8 cellular contexts compared by ENCODE assay signal in genomic region chr19:40464059-40465024, GRCh38. TPM values are rescaled to one million over a fixed set of nuclear protein-coding genes. Genes with fewer than 3 reads are reported as not detected.
A peak's percentile ranks its signal among the peaks of the same experiment; 100 is the strongest.
DNase-seq lines count a peak whose midpoint lies in the region; ATAC-seq, FAIRE-seq and TF ChIP-seq lines count a peak whose summit lies in the region.

No MANE protein-coding gene starts in this region.

- peaks cover 26% of the 10 kb centered on the region for H3K4me1 Mint-ChIP-seq in activated naive CD4-positive, alpha-beta T cell treated with anti-CD3 and anti-CD28 coated beads for 36 hours (ENCODE audit: low read depth)

- peak overlapping the region; percentile 73 for H3K4me2 ChIP-seq in Loucy (ENCODE audit: low read depth, low read length, poor library complexity, severe bottlenecking)

- no peaks in the 10 kb centered on the region for H3K9me2 ChIP-seq in Loucy (replicated peaks; ENCODE audit: low read depth, low read length)

- no peaks in the 10 kb centered on the region for H3F3A ChIP-seq in Loucy (ENCODE audit: low read depth)

- H3K4me1 ChIP-seq in Loucy (ENCODE audit: insufficient read depth, low read length, poor library complexity, severe bottlenecking) (peaks cover 13% of the 10 kb centered on the region), neutrophil (ENCODE audit: control insufficient read depth in 1 of 2, insufficient read depth in 1 of 2, low read depth in 1 of 2, low read length in 1 of 2) (peaks cover 41 to 45% of the 10 kb centered on the region in 2 experiments)

- H3K27ac Mint-ChIP-seq in activated naive CD4-positive, alpha-beta T cell treated with anti-CD3 and anti-CD28 coated beads for 36 hours, result peak overlapping the region; percentile 50

- DNase-seq in DMS79 (lab: John Stamatoyannopoulos, UW), result peak; percentile 28
- DNase-seq in SHP77 treated with DMSO at 0.1 percent for 48 hours (lab: John Stamatoyannopoulos, UW), result peak; percentile 81
- peak; percentile 88 for DNase-seq in activated naive CD4-positive, alpha-beta T cell treated with anti-CD3 and anti-CD28 coated beads for 36 hours
- DNase-seq in frontal cortex (ENCODE audit: low spot score in 2 of 2), result peak; percentile 61 to 71
- peak; percentile 92 for DNase-seq in superior temporal gyrus (ENCODE audit: extremely low spot score)

- peaks cover 10% of the 10 kb centered on the region for H3K27me3 Mint-ChIP-seq in activated naive CD4-positive, alpha-beta T cell treated with anti-CD3 and anti-CD28 coated beads for 36 hours (ENCODE audit: low read depth)

- intact Hi-C loops in activated naive CD4-positive, alpha-beta T cell treated with anti-CD3 and anti-CD28 coated beads for 36 hours (cut with micrococcal nuclease), result loop anchor here (1.0 to 10.0 kb wide), 9 partner anchors 12 to 320 kb away; partner anchors contain the start of genes AKT2 and SERTAD1

- H3K4me3 Mint-ChIP-seq in activated naive CD4-positive, alpha-beta T cell treated with anti-CD3 and anti-CD28 coated beads for 36 hours, result peak overlapping the region; percentile 78

- ATAC-seq in GM21423 (IDR thresholded peaks at IDR 0.05; ENCODE audit: unreplicated experiment), result no peak

- peak overlapping the region; percentile 65 for H3K9ac ChIP-seq in Loucy (ENCODE audit: low read depth, low read length, poor library complexity, severe bottlenecking)

- H3K9me3 Mint-ChIP-seq in activated naive CD4-positive, alpha-beta T cell treated with anti-CD3 and anti-CD28 coated beads for 36 hours, result no peaks in the 10 kb centered on the region

- no peaks in the 10 kb centered on the region for H3K36me3 ChIP-seq in Loucy (ENCODE audit: insufficient read depth, low read length)
- no peaks in the 10 kb centered on the region for H3K36me3 ChIP-seq in neutrophil

- peak overlapping the region; percentile 75 for H3K4me3 ChIP-seq in Loucy (ENCODE audit: low read length, poor library complexity, severe bottlenecking)
- peak overlapping the region; percentile 70 to 83 for H3K4me3 ChIP-seq in neutrophil (ENCODE audit: low read depth in 1 of 2, low read length in 1 of 2)

- no peaks in the 10 kb centered on the region for H3K79me2 ChIP-seq in Loucy (ENCODE audit: insufficient read depth, low read length)

- no peaks in the 10 kb centered on the region for H4K20me1 ChIP-seq in Loucy (ENCODE audit: insufficient read depth, low read length, poor library complexity, severe bottlenecking)

- H3K27ac ChIP-seq in neutrophil, result peak overlapping the region; percentile 66

- H3K27me3 ChIP-seq in Loucy (ENCODE audit: insufficient read depth, low read length, poor library complexity, severe bottlenecking) (no peaks in the 10 kb centered on the region), neutrophil (peaks cover 39% of the 10 kb centered on the region)

- no peaks in the 10 kb centered on the region for H3K9me3 ChIP-seq in Loucy (ENCODE audit: insufficient read depth, low read depth, low read length)
- H3K9me3 ChIP-seq in neutrophil, result no peaks in the 10 kb centered on the region

- CTCF ChIA-PET in activated naive CD4-positive, alpha-beta T cell treated with anti-CD3 and anti-CD28 coated beads for 36 hours (lab: Charles Lee), result interaction anchor here (0.6 to 2.6 kb wide), 38 partner anchors 9 to 713 kb away, joined by 3 to 13 read pairs (median 4); partner anchors contain the start of genes SERTAD1 and SERTAD3

- peaks cover 4% of the 10 kb centered on the region for H3K36me3 Mint-ChIP-seq in activated naive CD4-positive, alpha-beta T cell treated with anti-CD3 and anti-CD28 coated beads for 36 hours (ENCODE audit: low read depth)

- FAIRE-seq in frontal cortex (lab: Jason Lieb, UNC), result no peak

- H2AFZ ChIP-seq in Loucy (ENCODE audit: low read length), result peak overlapping the region; percentile 62

- TF ChIP-seq CTCF in Loucy (conservative IDR thresholded peaks at IDR 0.05; ENCODE audit: low read length) (peak; percentile 74), neutrophil (IDR thresholded peaks at IDR 0.05) (peak; percentile 81)

RNA-seq across cellular contexts. Expression of gene BLVRB, which starts 1.2 kb away (rescaled TPM):
- 10 to 100 TPM; 29.4 to 30.2 TPM for total RNA-seq in activated naive CD4-positive, alpha-beta T cell treated with anti-CD3 and anti-CD28 coated beads for 36 hours
- 29.3 TPM for total RNA-seq in frontal cortex

RNA-seq across cellular contexts. Expression of gene SPTBN4, which starts 2.5 kb away (rescaled TPM):
- total RNA-seq in activated naive CD4-positive, alpha-beta T cell treated with anti-CD3 and anti-CD28 coated beads for 36 hours, result 1 to 10 TPM in 1 of 2 experiments, under 1 TPM in 1; 0.91 to 1.1 TPM
- total RNA-seq in frontal cortex, result 23.2 TPM

RNA-seq across cellular contexts. Expression of gene SERTAD3, which starts 20.2 kb away (rescaled TPM):
- total RNA-seq in activated naive CD4-positive, alpha-beta T cell treated with anti-CD3 and anti-CD28 coated beads for 36 hours, result 1 to 10 TPM; 3.8 to 7.3 TPM
- 7.3 TPM for total RNA-seq in frontal cortex

RNA-seq across cellular contexts. Expression of gene SERTAD1, which starts 38.5 kb away (rescaled TPM):
- total RNA-seq in activated naive CD4-positive, alpha-beta T cell treated with anti-CD3 and anti-CD28 coated beads for 36 hours, result 1 to 10 TPM; 8.8 to 9.2 TPM
- total RNA-seq in frontal cortex, result 2.0 TPM

RNA-seq across cellular contexts. Expression of gene PRX, which starts 51.2 kb away (rescaled TPM):
- 1 to 10 TPM; 1.5 TPM for total RNA-seq in activated naive CD4-positive, alpha-beta T cell treated with anti-CD3 and anti-CD28 coated beads for 36 hours
- total RNA-seq in frontal cortex, result 1.2 TPM

Comparison
In these comparisons a context has a peak if more than half of its experiments do, and no peak if none do; other contexts are left out.
1. DNase-seq: peak in every context shown above with its lines; median percentile 92 in superior temporal gyrus; 88 in activated naive CD4-positive, alpha-beta T cell treated with anti-CD3 and anti-CD28 coated beads for 36 hours; 81 in SHP77 treated with DMSO at 0.1 percent for 48 hours; 66 in frontal cortex; 28 in DMS79.
2. RNA of gene SPTBN4, which starts 2.5 kb away (total RNA-seq): 23.2 TPM in frontal cortex (single experiment); 0.91 to 1.1 TPM in activated naive CD4-positive, alpha-beta T cell treated with anti-CD3 and anti-CD28 coated beads for 36 hours; every median in the first group is over 10 times any median in the second.